Comparison of ENCODE assay signal across 1 cellular context in the genomic region with DNA sequence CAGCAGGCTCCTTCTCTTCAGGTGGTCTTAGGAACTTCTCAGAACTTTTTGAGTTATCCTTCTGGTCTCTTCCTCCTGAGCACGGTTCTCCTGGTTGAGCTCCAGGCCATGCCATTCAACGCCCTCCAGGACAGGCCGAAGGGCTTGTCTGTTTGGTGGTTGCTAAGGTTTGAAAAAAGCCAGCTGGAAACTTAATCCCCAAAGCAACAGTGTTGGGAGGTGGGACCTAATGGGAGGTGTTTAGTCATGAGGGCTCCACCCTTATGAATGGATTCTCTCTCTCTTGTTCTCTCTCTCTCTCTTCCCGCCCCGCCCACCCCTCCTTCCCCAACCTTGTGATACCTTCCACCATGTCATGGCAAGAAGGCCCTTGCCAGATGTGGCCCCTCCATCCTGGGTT.
TF ChIP-seq lines count a peak whose summit lies in the region.

No MANE protein-coding gene starts in this region.

TF ChIP-seq in IMR-90, 13 proteins besides CTCF, POLR2A, EP300 and RAD21:
- TF ChIP-seq FOS (IDR thresholded peaks at IDR 0.05; ENCODE audit: low read depth, low read length): no peak
- TF ChIP-seq, protein P1, sequence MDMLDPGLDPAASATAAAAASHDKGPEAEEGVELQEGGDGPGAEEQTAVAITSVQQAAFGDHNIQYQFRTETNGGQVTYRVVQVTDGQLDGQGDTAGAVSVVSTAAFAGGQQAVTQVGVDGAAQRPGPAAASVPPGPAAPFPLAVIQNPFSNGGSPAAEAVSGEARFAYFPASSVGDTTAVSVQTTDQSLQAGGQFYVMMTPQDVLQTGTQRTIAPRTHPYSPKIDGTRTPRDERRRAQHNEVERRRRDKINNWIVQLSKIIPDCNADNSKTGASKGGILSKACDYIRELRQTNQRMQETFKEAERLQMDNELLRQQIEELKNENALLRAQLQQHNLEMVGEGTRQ (IDR thresholded peaks at IDR 0.05; ENCODE audit: low read depth, low read length): no peak
- no peak for TF ChIP-seq SMC3 (IDR thresholded peaks at IDR 0.05; ENCODE audit: low read depth, low read length)
- TF ChIP-seq RFX5 (IDR thresholded peaks at IDR 0.05; ENCODE audit: low read depth, low read length): no peak
- TF ChIP-seq NFE2L2 (IDR thresholded peaks at IDR 0.05; ENCODE audit: low read depth, low read length): no peak
- no peak for TF ChIP-seq MAFK (IDR thresholded peaks at IDR 0.05; ENCODE audit: low read depth, low read length)
- no peak for TF ChIP-seq BHLHE40 (IDR thresholded peaks at IDR 0.05; ENCODE audit: low read depth, low read length)
- no peak for TF ChIP-seq MXI1 (IDR thresholded peaks at IDR 0.05; ENCODE audit: borderline replicate concordance, low read depth, low read length)
- TF ChIP-seq MAZ (IDR thresholded peaks at IDR 0.05; ENCODE audit: borderline replicate concordance, low read depth, low read length): no peak
- TF ChIP-seq RCOR1 (IDR thresholded peaks at IDR 0.05; ENCODE audit: insufficient replicate concordance, low read length): no peak
- TF ChIP-seq CHD1 (IDR thresholded peaks at IDR 0.05; ENCODE audit: low read depth, low read length): no peak
- TF ChIP-seq, protein P2, sequence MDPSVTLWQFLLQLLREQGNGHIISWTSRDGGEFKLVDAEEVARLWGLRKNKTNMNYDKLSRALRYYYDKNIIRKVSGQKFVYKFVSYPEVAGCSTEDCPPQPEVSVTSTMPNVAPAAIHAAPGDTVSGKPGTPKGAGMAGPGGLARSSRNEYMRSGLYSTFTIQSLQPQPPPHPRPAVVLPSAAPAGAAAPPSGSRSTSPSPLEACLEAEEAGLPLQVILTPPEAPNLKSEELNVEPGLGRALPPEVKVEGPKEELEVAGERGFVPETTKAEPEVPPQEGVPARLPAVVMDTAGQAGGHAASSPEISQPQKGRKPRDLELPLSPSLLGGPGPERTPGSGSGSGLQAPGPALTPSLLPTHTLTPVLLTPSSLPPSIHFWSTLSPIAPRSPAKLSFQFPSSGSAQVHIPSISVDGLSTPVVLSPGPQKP (IDR thresholded peaks at IDR 0.05; ENCODE audit: borderline replicate concordance, low read depth, low read length): no peak
- TF ChIP-seq CEBPB (IDR thresholded peaks at IDR 0.05; ENCODE audit: low read depth, low read length): no peak
